Comparison of ENCODE assay signal across 19 cellular contexts in the genomic region with DNA sequence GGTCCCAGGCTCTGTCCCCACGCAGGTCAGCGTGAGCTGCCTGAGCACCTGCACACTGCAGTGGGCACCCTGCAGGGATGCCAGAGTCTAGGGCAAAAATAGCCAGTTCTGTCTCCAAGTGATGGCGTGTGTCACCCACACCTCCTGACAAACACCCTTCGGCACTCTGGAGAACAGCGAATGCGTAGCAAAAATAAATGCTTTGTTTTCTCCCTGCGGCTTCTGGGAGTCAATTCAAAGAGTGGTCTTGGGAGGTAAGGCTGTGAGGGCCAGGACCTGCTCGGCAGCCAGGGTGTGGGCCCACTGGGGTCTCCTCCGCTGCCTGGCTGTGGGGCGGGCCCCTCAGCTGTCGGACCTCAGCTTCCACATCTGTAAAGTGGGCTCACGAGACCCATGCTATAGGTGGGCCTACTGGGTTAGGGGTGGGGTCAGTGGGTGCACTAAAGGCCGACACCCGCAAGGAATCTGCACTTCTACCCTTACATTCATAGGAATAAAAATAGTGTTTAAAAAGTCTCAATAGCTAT. TPM values are rescaled to one million over a fixed set of nuclear protein-coding genes. Genes with fewer than 3 reads are reported as not detected.
DNase-seq lines count a peak whose midpoint lies in the region; ATAC-seq, FAIRE-seq and TF ChIP-seq lines count a peak whose summit lies in the region.
"Had no signal": no experiment of that assay in that cellular context is flagged by ENCODE, and none has a peak within 500 bp of the region (broad histone marks: within the 10 kb centered on the region; RNA-seq: fewer than 3 reads in every experiment).

No MANE protein-coding gene starts in this region.

- POLR2A ChIA-PET in H1 (lab: Charles Lee; ENCODE audit: partially characterized antibody) (no interaction called here), A673 (lab: Charles Lee; ENCODE audit: low non-redundant PET) (no interaction called here)

- ATAC-seq in Right ventricle myocardium inferior: peak; percentile 12
- ATAC-seq: CD8-positive, alpha-beta T cell had no signal

- no peak overlapping the region for H4K8ac ChIP-seq in H1 (ENCODE audit: extremely low read depth, insufficient read depth, low read length)

- no peak overlapping the region for H2BK20ac ChIP-seq in H1 (ENCODE audit: low read length)

- no peak overlapping the region for H3K4ac ChIP-seq in H1 (replicated peaks; ENCODE audit: insufficient read length, low read depth, low read length)

- H4K91ac ChIP-seq in H1 (replicated peaks; ENCODE audit: insufficient read length, low read length): peak overlapping the region; percentile 40

- no peak overlapping the region for H2BK12ac ChIP-seq in H1 (ENCODE audit: low read depth, low read length)

- no peak overlapping the region for H2BK5ac ChIP-seq in H1 (ENCODE audit: low read depth, low read length)

- no peak overlapping the region for H4K5ac ChIP-seq in H1 (ENCODE audit: insufficient read length, low read depth, low read length)

- H3K27me3 ChIP-seq in H1 (replicated peaks in 1 of 4; ENCODE audit: control insufficient read depth in 3 of 4, extremely low read depth in 1 of 4, insufficient read depth in 3 of 4, low read length in 3 of 4) (no peaks in the 10 kb centered on the region), suprapubic skin (peaks cover 24% of the 10 kb centered on the region), A673 (replicated peaks; ENCODE audit: insufficient read depth, low read depth, low read length, poor library complexity) (no peaks in the 10 kb centered on the region)
- H3K27me3 ChIP-seq: BE2C, SJCRH30 had no signal

- no peak for FAIRE-seq in H1 (lab: Jason Lieb, UNC)
- FAIRE-seq: RCC 7860 had no signal

- H3K23ac ChIP-seq in H1 (ENCODE audit: insufficient read length): no peak overlapping the region

- H2BK120ac ChIP-seq in H1 (replicated peaks; ENCODE audit: low read depth, low read length): no peak overlapping the region

- no TSS peak for BruUV-seq in A673 (replicated peaks; lab: Mats Ljungman, UMichigan)

- no peak for TF ChIP-seq CTCF in H1 (IDR thresholded peaks at IDR 0.05; ENCODE audit: control extremely low read depth in 1 of 3, insufficient read depth in 1 of 3, low read depth in 1 of 3, low read length in 3 of 3)
- no peak for TF ChIP-seq CTCF in suprapubic skin (IDR thresholded peaks at IDR 0.05)
- no peak for TF ChIP-seq CTCF in A673 (conservative IDR thresholded peaks at IDR 0.05; ENCODE audit: low read depth, low read length)

- no peak overlapping the region for H3K27ac ChIP-seq in H1 (ENCODE audit: low read depth, low read length)
- peak overlapping the region; percentile 51 for H3K27ac ChIP-seq in suprapubic skin
- no peak overlapping the region for H3K27ac ChIP-seq in A673 (ENCODE audit: low read depth, low read length, poor library complexity, severe bottlenecking)
- H3K27ac ChIP-seq: 22Rv1, SJCRH30 had no signal

- no peaks in the 10 kb centered on the region for H4K20me1 ChIP-seq in H1 (replicated peaks in 1 of 2; ENCODE audit: control insufficient read depth in 1 of 2, insufficient read depth in 2 of 2, low read length in 2 of 2)

- intact Hi-C loops in Right ventricle myocardium inferior (cut with DNase I): no loop called here
- intact Hi-C loops in cardiac septum (cut with DNase I): no loop called here
- intact Hi-C loops in A673 (cut with micrococcal nuclease; ENCODE audit: unreplicated experiment): no loop called here

- no peak overlapping the region for H2BK15ac ChIP-seq in H1 (ENCODE audit: low read length)

- no peak overlapping the region for H3K4me2 ChIP-seq in H1 (ENCODE audit: insufficient read depth in 1 of 2, low read depth in 2 of 2, low read length in 2 of 2)

- DNase-seq in Right ventricle myocardium inferior (ENCODE audit: missing footprints) (no peak), cardiac septum (ENCODE audit: low spot score) (no peak), H1 (ENCODE audit: low read depth in 1 of 2, low spot score in 2 of 2) (no peak), islet precursor cell (peak; percentile 27), suprapubic skin (ENCODE audit: low spot score in 2 of 2) (no peak), KG1 (lab: John Stamatoyannopoulos, UW) (no peak), A673 (ENCODE audit: low spot score) (no peak), CD1c-positive myeloid dendritic cell (ENCODE audit: extremely low spot score) (no peak)
- DNase-seq: CD8-positive, alpha-beta T cell; NCI-H1417 treated with DMSO at 0.1 percent for 48 hours; NCI-H2029; NCI-H510A had no signal

- no peaks in the 10 kb centered on the region for H3K79me2 ChIP-seq in H1 (ENCODE audit: control insufficient read depth in 1 of 2, insufficient read depth in 2 of 2, low read length in 2 of 2)

- no peak overlapping the region for H2AFZ ChIP-seq in H1 (ENCODE audit: low read length)

- CTCF ChIA-PET in H1 (lab: Charles Lee; ENCODE audit: partially characterized antibody): interaction anchor here (0.6 to 1.1 kb wide), 2 partner anchors 10 to 36 kb away, joined by 3 read pairs; no protein-coding TSS in a partner anchor
- CTCF ChIA-PET in A673 (lab: Charles Lee): no interaction called here

- no peak overlapping the region for H3K56ac ChIP-seq in H1 (replicated peaks; ENCODE audit: insufficient read length, low read depth, low read length)

- H3K4me1 ChIP-seq in H1 (replicated peaks in 1 of 4; ENCODE audit: control insufficient read depth in 3 of 4, insufficient read depth in 4 of 4, low read length in 3 of 4): peaks cover 0 to 5% (median under 1%) of the 10 kb centered on the region in 4 experiments; a peak in 1 of 7 replicates
- H3K4me1 ChIP-seq in suprapubic skin: peaks cover 15% of the 10 kb centered on the region
- H3K4me1 ChIP-seq in A673 (ENCODE audit: insufficient read depth, low read length, poor library complexity, severe bottlenecking): no peaks in the 10 kb centered on the region
- H3K4me1 ChIP-seq: HAP-1 had no signal

- TF ChIP-seq EP300 in H1 (IDR thresholded peaks at IDR 0.05; ENCODE audit: borderline replicate concordance in 1 of 2, low read depth in 2 of 2, low read length in 2 of 2): no peak
- no peak for TF ChIP-seq EP300 in suprapubic skin (IDR thresholded peaks at IDR 0.05)

- no peaks in the 10 kb centered on the region for H3K79me1 ChIP-seq in H1 (ENCODE audit: low read depth, low read length)

- H3K36me3 ChIP-seq in H1 (ENCODE audit: control insufficient read depth in 2 of 4, insufficient read depth in 4 of 4, low read length in 3 of 4) (no peaks in the 10 kb centered on the region), suprapubic skin (no peaks in the 10 kb centered on the region), A673 (ENCODE audit: insufficient read depth, low read length, poor library complexity, severe bottlenecking) (no peaks in the 10 kb centered on the region)
- H3K36me3 ChIP-seq: BE2C, HAP-1, SJCRH30 had no signal

- TF ChIP-seq RAD21 in H1 (IDR thresholded peaks at IDR 0.05 in 1 of 2, conservative IDR thresholded peaks at IDR 0.05 in 1 of 2; ENCODE audit: low read depth in 2 of 2, low read length in 2 of 2): no peak

- no peaks in the 10 kb centered on the region for H3K23me2 ChIP-seq in H1 (ENCODE audit: low read depth, low read length)

- H3K9me3 ChIP-seq in H1 (ENCODE audit: insufficient read depth in 2 of 2, low read depth in 1 of 2, low read length in 1 of 2): no peaks in the 10 kb centered on the region
- no peaks in the 10 kb centered on the region for H3K9me3 ChIP-seq in suprapubic skin
- H3K9me3 ChIP-seq in A673 (ENCODE audit: low read depth, low read length, poor library complexity, severe bottlenecking): no peaks in the 10 kb centered on the region
- H3K9me3 ChIP-seq: BE2C, HAP-1, SJCRH30 had no signal

- H3K14ac ChIP-seq in H1 (ENCODE audit: insufficient read length): no peak overlapping the region

- H3K4me3 ChIP-seq in H1 (ENCODE audit: extremely low read depth in 1 of 4, insufficient read depth in 2 of 4, low read depth in 3 of 4, low read length in 4 of 4) (no peak overlapping the region), suprapubic skin (no peak overlapping the region), A673 (ENCODE audit: low read depth, low read length, poor library complexity, severe bottlenecking) (no peak overlapping the region)
- H3K4me3 ChIP-seq: HAP-1, SJCRH30 had no signal

- H3K9ac ChIP-seq in H1 (replicated peaks in 1 of 4; ENCODE audit: extremely low read depth in 1 of 4, low read depth in 3 of 4, low read length in 3 of 4): no peak overlapping the region

- WGBS in H1 (ENCODE audit: extremely low coverage in 1 of 2, insufficient coverage in 1 of 2, insufficient read length in 1 of 2, insufficient replicate concordance in 2 of 2, low coverage in 1 of 2, low lambda C conversion rate in 2 of 2, missing lambda C conversion rate in 1 of 2), 2 experiments: 97% methylated on average over 14 of the region's 14 CpGs; no CpG with 5 or more reads in 1 of the 2 experiments
- 90% methylated on average over 11 of the region's 14 CpGs for whole genome bisulfite sequencing in suprapubic skin

- no peak overlapping the region for H2AK5ac ChIP-seq in H1 (ENCODE audit: low read depth, low read length)

- TF ChIP-seq POLR2A in H1 (IDR thresholded peaks at IDR 0.05; ENCODE audit: control extremely low read depth in 1 of 2, low read depth in 2 of 2, low read length in 2 of 2) (no peak), suprapubic skin (IDR thresholded peaks at IDR 0.05) (no peak)

- H3K18ac ChIP-seq in H1 (ENCODE audit: extremely low read depth, low read length): no peak overlapping the region

TF ChIP-seq in H1, 55 proteins besides CTCF, POLR2A, EP300 and RAD21 (continues in another document):
- no peak for TF ChIP-seq USF2 (IDR thresholded peaks at IDR 0.05; ENCODE audit: low read length)
- no peak for TF ChIP-seq SUZ12 (IDR thresholded peaks at IDR 0.05; ENCODE audit: low read length)
- no peak for TF ChIP-seq POLR2AphosphoS5 (IDR thresholded peaks at IDR 0.05; ENCODE audit: low read depth, low read length)

RNA-seq across cellular contexts. Expression of gene RASGEF1C, which starts 37.4 kb away (rescaled TPM):
- total RNA-seq in Right ventricle myocardium inferior: 0.49 TPM
- total RNA-seq in cardiac septum: 0.40 TPM
- 0.46 and 0.61 TPM in 2 replicates for total RNA-seq in H1 (2021; fragmentation: NEBNext Ultra II Directional; extraction: Animal tissue kit (Norgen Biotek cat#: 25700))
- polyA plus RNA-seq in H1 (2011; rRNA removed): 0.26 and 0.44 TPM in 2 replicates
- polyA plus RNA-seq in H1 (2011; cell fraction: cytosol; rRNA removed): 0.17 TPM
- 0.47 TPM for polyA plus RNA-seq in H1 (2011; cell fraction: nucleus; rRNA removed)
- 0.26 to 0.46 TPM (median 0.36 TPM) in 4 replicates for polyA plus RNA-seq in H1 (2012, experiment 1 of 2)
- polyA plus RNA-seq in H1 (2012, experiment 2 of 2): 0.38 TPM
- polyA plus RNA-seq in H1 (2013, experiment 1 of 2): 0.22 TPM
- polyA plus RNA-seq in H1 (2013, experiment 2 of 2): 0.15 TPM
- 0.27 TPM in 1 of 2 replicates, not detected in the other for polyA minus RNA-seq in H1 (2011; rRNA and poly(A)+ RNA removed)
- not detected for polyA minus RNA-seq in H1 (2011; cell fraction: cytosol; rRNA and poly(A)+ RNA removed)
- polyA minus RNA-seq in H1 (2011; cell fraction: nucleus; rRNA and poly(A)+ RNA removed): 0.40 TPM
- under 1 TPM; 0.64 to 0.89 (median 0.81) TPM for total RNA-seq in suprapubic skin
- not detected in 2 replicates for total RNA-seq in A673 (2021)
- total RNA-seq: CD8-positive, alpha-beta T cell; HT-29; SJCRH30 had no signal
- polyA plus RNA-seq: IgD-negative memory B cell had no signal
